ENCODE assay signal across 9 cellular contexts in genomic region chr12:123120452-123121166, GRCh38. TPM values are rescaled to one million over a fixed set of nuclear protein-coding genes. Genes with fewer than 3 reads are reported as not detected.
A peak's percentile ranks its signal among the peaks of the same experiment; 100 is the strongest.
DNase-seq lines count a peak whose midpoint lies in the region; ATAC-seq and TF ChIP-seq lines count a peak whose summit lies in the region.
"Had no signal": no experiment of that assay in that cellular context is flagged by ENCODE, and none has a peak within 500 bp of the region (broad histone marks: within the 10 kb centered on the region; RNA-seq: fewer than 3 reads in every experiment).

No MANE protein-coding gene starts in this region.

- H3K9ac ChIP-seq in smooth muscle cell (ENCODE audit: low read depth): no peak overlapping the region

- peaks cover 30% of the 10 kb centered on the region for H4K20me1 ChIP-seq in smooth muscle cell (ENCODE audit: low read depth)

- DNase-seq in lower lobe of right lung (no peak), smooth muscle cell (lab: John Stamatoyannopoulos, UW; ENCODE audit: unreplicated experiment) (no peak), DMS79 treated with DMSO at 0.1 percent for 48 hours (lab: John Stamatoyannopoulos, UW) (no peak)
- DNase-seq: pancreas had no signal

- H3K4me1 ChIP-seq in lower lobe of right lung: peaks cover 23% of the 10 kb centered on the region
- H3K4me1 ChIP-seq in smooth muscle cell (ENCODE audit: low read depth): no peaks in the 10 kb centered on the region

- ATAC-seq in GM18517 (IDR thresholded peaks at IDR 0.05; ENCODE audit: unreplicated experiment) (peak; percentile 37), HG02973 (IDR thresholded peaks at IDR 0.05; ENCODE audit: unreplicated experiment) (peak; percentile 27), lower lobe of right lung (no peak), GM21367 (IDR thresholded peaks at IDR 0.05; ENCODE audit: unreplicated experiment) (no peak), GM21528 (IDR thresholded peaks at IDR 0.05; ENCODE audit: low FRiP score, unreplicated experiment) (no peak)
- ATAC-seq: pancreas had no signal

- H3K27me3 ChIP-seq in lower lobe of right lung (ENCODE audit: low read depth): no peaks in the 10 kb centered on the region
- H3K27me3 ChIP-seq in smooth muscle cell (ENCODE audit: low read depth): no peaks in the 10 kb centered on the region
- H3K27me3 ChIP-seq: pancreas had no signal

- peak overlapping the region; percentile 53 for H3K4me3 Mint-ChIP-seq in T-helper 1 cell treated with Interleukin-12 subunit alpha and Interleukin-12 subunit beta and Interleukin-4 antibody, amounts not matched to agents 30 μg/mL and 1 μg/mL, for 36 hours

- peak overlapping the region; percentile 92 for H3K27ac Mint-ChIP-seq in T-helper 1 cell treated with Interleukin-12 subunit alpha and Interleukin-12 subunit beta and Interleukin-4 antibody, amounts not matched to agents 30 μg/mL and 1 μg/mL, for 36 hours

- no peaks in the 10 kb centered on the region for H3K36me3 ChIP-seq in lower lobe of right lung
- no peaks in the 10 kb centered on the region for H3K36me3 ChIP-seq in smooth muscle cell (ENCODE audit: low read depth)
- H3K36me3 ChIP-seq: pancreas had no signal

- H3K4me3 ChIP-seq in lower lobe of right lung (no peak overlapping the region), smooth muscle cell (no peak overlapping the region)
- H3K4me3 ChIP-seq: pancreas had no signal

- no peak overlapping the region for H2AFZ ChIP-seq in smooth muscle cell (ENCODE audit: low read depth)

- no peaks in the 10 kb centered on the region for H3K27me3 Mint-ChIP-seq in T-helper 1 cell treated with Interleukin-12 subunit alpha and Interleukin-12 subunit beta and Interleukin-4 antibody, amounts not matched to agents 30 μg/mL and 1 μg/mL, for 36 hours (ENCODE audit: low read depth)

- 95% methylated on average over 3 of the region's 3 CpGs for WGBS in smooth muscle cell (ENCODE audit: low lambda C conversion rate)

- no peaks in the 10 kb centered on the region for H3K9me3 ChIP-seq in lower lobe of right lung
- H3K9me3 ChIP-seq in smooth muscle cell (replicated peaks; ENCODE audit: low read depth): no peaks in the 10 kb centered on the region
- H3K9me3 ChIP-seq: pancreas had no signal

- no peaks in the 10 kb centered on the region for H3K9me3 Mint-ChIP-seq in T-helper 1 cell treated with Interleukin-12 subunit alpha and Interleukin-12 subunit beta and Interleukin-4 antibody, amounts not matched to agents 30 μg/mL and 1 μg/mL, for 36 hours

- H3K36me3 Mint-ChIP-seq in T-helper 1 cell treated with Interleukin-12 subunit alpha and Interleukin-12 subunit beta and Interleukin-4 antibody, amounts not matched to agents 30 μg/mL and 1 μg/mL, for 36 hours (ENCODE audit: low read depth): peaks cover 4% of the 10 kb centered on the region

- H3K27ac ChIP-seq in lower lobe of right lung (peak overlapping the region; percentile 13), smooth muscle cell (ENCODE audit: low read depth) (no peak overlapping the region)
- H3K27ac ChIP-seq: pancreas had no signal

- intact Hi-C loops in lower lobe of right lung (cut with DNase I): no loop called here

- H3K79me2 ChIP-seq in smooth muscle cell (ENCODE audit: low read depth): peaks cover 27% of the 10 kb centered on the region

- H3K4me2 ChIP-seq in smooth muscle cell: no peak overlapping the region

- H3F3A ChIP-seq in smooth muscle cell (ENCODE audit: low read depth): no peaks in the 10 kb centered on the region

- TF ChIP-seq CTCF in lower lobe of right lung (IDR thresholded peaks at IDR 0.05) (no peak), smooth muscle cell (IDR thresholded peaks at IDR 0.05; ENCODE audit: borderline replicate concordance, insufficient read depth, poor library complexity, severe bottlenecking) (no peak)

- peaks cover 49% of the 10 kb centered on the region for H3K4me1 Mint-ChIP-seq in T-helper 1 cell treated with Interleukin-12 subunit alpha and Interleukin-12 subunit beta and Interleukin-4 antibody, amounts not matched to agents 30 μg/mL and 1 μg/mL, for 36 hours (ENCODE audit: low read depth)

RNA-seq across cellular contexts. Expression of gene PITPNM2, which starts 30.3 kb away (rescaled TPM):
- total RNA-seq in lower lobe of right lung (29.9 TPM), smooth muscle cell (1.3 TPM in 2 replicates)
- 1.7 and 2.0 TPM in 2 replicates for polyA plus RNA-seq in smooth muscle cell

Comparison
In these comparisons a context has a peak if more than half of its experiments do, and no peak if none do; other contexts are left out.
1. ATAC-seq: peak in GM18517 (single experiment) and HG02973 (single experiment); none in lower lobe of right lung (0 of 2), GM21367 (single experiment) and GM21528 (single experiment).
2. RNA of gene PITPNM2, which starts 30.3 kb away (total RNA-seq): 29.9 TPM in lower lobe of right lung (single experiment); 1.3 TPM in smooth muscle cell; every median in the first group is over 10 times any median in the second.